Comparison of ENCODE assay signal across 11 cellular contexts in genomic region chr15:90211009-90211408, GRCh38. TPM values are rescaled to one million over a fixed set of nuclear protein-coding genes. Genes with fewer than 3 reads are reported as not detected.
DNase-seq lines count a peak whose midpoint lies in the region; ATAC-seq and TF ChIP-seq lines count a peak whose summit lies in the region.
"Had no signal": no experiment of that assay in that cellular context is flagged by ENCODE, and none has a peak within 500 bp of the region (broad histone marks: within the 10 kb centered on the region; RNA-seq: fewer than 3 reads in every experiment).

No MANE protein-coding gene starts in this region.

- H3K4me1 ChIP-seq in esophagus squamous epithelium (peaks cover 49 to 100% (median 57%) of the 10 kb centered on the region in 3 donors), prostate gland (replicated peaks) (peaks cover 15% of the 10 kb centered on the region), GM23248 (ENCODE audit: insufficient read depth) (no peaks in the 10 kb centered on the region)
- H3K4me1 ChIP-seq: psoas muscle had no signal

- peaks cover 0 to 57% (median 12%) of the 10 kb centered on the region in 3 donors for H3K36me3 ChIP-seq in esophagus squamous epithelium
- no peaks in the 10 kb centered on the region for H3K36me3 ChIP-seq in prostate gland
- no peaks in the 10 kb centered on the region for H3K36me3 ChIP-seq in GM23248 (ENCODE audit: low read depth)

- no peaks in the 10 kb centered on the region for H3K9me2 ChIP-seq in GM23248 (ENCODE audit: insufficient read depth)

- H3K79me2 ChIP-seq in GM23248 (ENCODE audit: insufficient read depth) = no peaks in the 10 kb centered on the region

- H3K27me3 ChIP-seq in esophagus squamous epithelium (no peaks in the 10 kb centered on the region), prostate gland (replicated peaks; ENCODE audit: insufficient read depth) (no peaks in the 10 kb centered on the region), GM23248 (replicated peaks; ENCODE audit: insufficient read depth) (no peaks in the 10 kb centered on the region)

- no peak overlapping the region for H2AFZ ChIP-seq in GM23248

- TF ChIP-seq POLR2A in esophagus squamous epithelium (IDR thresholded peaks at IDR 0.05) (no peak), prostate gland (IDR thresholded peaks at IDR 0.05) (no peak)

- H3K4me3 ChIP-seq in esophagus squamous epithelium (peak overlapping the region in 1 of 4 donors; percentile 42), prostate gland (no peak overlapping the region), GM23248 (no peak overlapping the region)
- H3K4me3 ChIP-seq: lung, psoas muscle had no signal

- in situ Hi-C loops in GM23248 (cut with MboI) = no loop called here

- no peak overlapping the region for H3K4me2 ChIP-seq in GM23248 (ENCODE audit: unreplicated experiment)

- ATAC-seq in GM18861 (IDR thresholded peaks at IDR 0.05; ENCODE audit: unreplicated experiment) = no peak

- H3K9ac ChIP-seq in GM23248 = no peak overlapping the region

- H3K27ac ChIP-seq in C4-2B (peak overlapping the region; percentile 4; the same call in 1 of the 2 replicates), VCaP (peak overlapping the region; percentile 76; the same call in 1 of the 2 replicates), esophagus squamous epithelium (peak overlapping the region; percentile 93 to 96 (median 94)), prostate gland (peak overlapping the region; percentile 38 to 69), GM23248 (no peak overlapping the region)
- H3K27ac ChIP-seq: psoas muscle had no signal

- intact Hi-C loops in esophagus squamous epithelium (cut with DNase I) = no loop called here
- intact Hi-C loops in prostate gland (cut with DNase I) = loop anchor here (5.0 to 10.0 kb wide), 3 partner anchors 206 to 459 kb away; partner anchors contain the start of genes MESP1 and ZNF710

- H3F3A ChIP-seq in GM23248 (ENCODE audit: insufficient read depth) = no peaks in the 10 kb centered on the region

- no peaks in the 10 kb centered on the region for H4K20me1 ChIP-seq in GM23248 (ENCODE audit: insufficient read depth)

- DNase-seq in esophagus squamous epithelium (lab: John Stamatoyannopoulos, UW) (no peak), prostate gland (ENCODE audit: low spot score) (no peak), GM23248 (no peak), cerebellar cortex (ENCODE audit: low spot score) (no peak)
- no peak for DNase-seq in stimulated activated CD4-positive, alpha-beta T cell treated with anti-CD3 and anti-CD28 coated beads, Interleukin-4, amount 100 ng/mL, for 1 hour
- DNase-seq: cortex of kidney, psoas muscle had no signal

- TF ChIP-seq CTCF in C4-2B (conservative IDR thresholded peaks at IDR 0.05) (no peak), VCaP (conservative IDR thresholded peaks at IDR 0.05) (no peak), esophagus squamous epithelium (IDR thresholded peaks at IDR 0.05) (no peak), prostate gland (IDR thresholded peaks at IDR 0.05) (no peak)

- 48 to 51% methylated on average over 2 to 4 of the region's 9 CpGs for WGBS in esophagus squamous epithelium, 2 donors
- 89% methylated on average over 9 of the region's 9 CpGs for WGBS in prostate gland
- 92 to 99% methylated on average over 9 of the region's 9 CpGs for WGBS in GM23248 (ENCODE audit: low coverage in 1 of 2, low lambda C conversion rate in 2 of 2, missing lambda C conversion rate in 2 of 2), 2 experiments

- no peaks in the 10 kb centered on the region for H3K9me3 ChIP-seq in esophagus squamous epithelium
- H3K9me3 ChIP-seq in prostate gland = no peaks in the 10 kb centered on the region
- H3K9me3 ChIP-seq in GM23248 (ENCODE audit: low read depth) = no peaks in the 10 kb centered on the region
- H3K9me3 ChIP-seq: psoas muscle had no signal

RNA-seq across cellular contexts. Expression of gene SEMA4B, which starts 9.9 kb away (rescaled TPM):
- total RNA-seq in esophagus squamous epithelium = 100 to 1,000 TPM in 3 of 4 donors, 10 to 100 TPM in 1; 87.9 to 209 (median 136) TPM
- total RNA-seq in prostate gland = 10 to 100 TPM; 96.1 to 99.6 TPM
- 3.2 and 3.6 TPM in 2 replicates for total RNA-seq in GM23248 (2014; rRNA removed; shearing (Covaris generic))
- polyA plus RNA-seq in GM23248 (2016; fragmentation: Nextera tagmentation; extraction: Ambion mirVana) = 4.5 and 4.7 TPM in 2 replicates

RNA-seq across cellular contexts. Expression of gene CIB1, which starts 22.7 kb away (rescaled TPM):
- total RNA-seq in esophagus squamous epithelium = 10 to 100 TPM; 44.2 to 58.9 (median 45.9) TPM
- total RNA-seq in prostate gland = 100 to 1,000 TPM in 1 of 2 donors, 10 to 100 TPM in 1; 48.3 to 104 TPM
- 30.7 and 45.8 TPM in 2 replicates for total RNA-seq in GM23248 (2014; rRNA removed; shearing (Covaris generic))
- 123 and 129 TPM in 2 replicates for polyA plus RNA-seq in GM23248 (2016; fragmentation: Nextera tagmentation; extraction: Ambion mirVana)

RNA-seq across cellular contexts. Expression of gene GDPGP1, which starts 23.0 kb away (rescaled TPM):
- total RNA-seq in esophagus squamous epithelium = 1 to 10 TPM; 4.7 to 8.4 (median 5.5) TPM
- total RNA-seq in prostate gland = 10 to 100 TPM; 15.4 to 21.5 TPM
- 9.0 TPM in 2 replicates for total RNA-seq in GM23248 (2014; rRNA removed; shearing (Covaris generic))
- 1.3 TPM in 2 replicates for polyA plus RNA-seq in GM23248 (2016; fragmentation: Nextera tagmentation; extraction: Ambion mirVana)

RNA-seq across cellular contexts. Expression of gene TTLL13, which starts 38.3 kb away (rescaled TPM):
- total RNA-seq in esophagus squamous epithelium = not detected
- total RNA-seq in prostate gland = under 1 TPM in 1 of 2 donors, not detected in 1; 0.51 TPM
- not detected in 2 replicates for total RNA-seq in GM23248 (2014; rRNA removed; shearing (Covaris generic))
- not detected in 2 replicates for polyA plus RNA-seq in GM23248 (2016; fragmentation: Nextera tagmentation; extraction: Ambion mirVana)

RNA-seq across cellular contexts. Expression of gene NGRN, which starts 54.5 kb away (rescaled TPM):
- total RNA-seq in esophagus squamous epithelium (10 to 100 TPM; 35.4 to 59.5 (median 43.3) TPM), prostate gland (100 to 1,000 TPM; 102 to 108 TPM)
- 98.8 and 122 TPM in 2 replicates for total RNA-seq in GM23248 (2014; rRNA removed; shearing (Covaris generic))
- polyA plus RNA-seq in GM23248 (2016; fragmentation: Nextera tagmentation; extraction: Ambion mirVana) = 99.5 and 107 TPM in 2 replicates

Comparison
In these comparisons a context has a peak if more than half of its experiments do, and no peak if none do; other contexts are left out.
1. RNA of gene SEMA4B, which starts 9.9 kb away (total RNA-seq): 87.9 to 209 TPM in esophagus squamous epithelium and 96.1 to 99.6 TPM in prostate gland; 3.2 to 3.6 TPM in GM23248; every median in the first group is over 10 times any median in the second.